25 cellular contexts compared by ENCODE assay signal in the genomic region with DNA sequence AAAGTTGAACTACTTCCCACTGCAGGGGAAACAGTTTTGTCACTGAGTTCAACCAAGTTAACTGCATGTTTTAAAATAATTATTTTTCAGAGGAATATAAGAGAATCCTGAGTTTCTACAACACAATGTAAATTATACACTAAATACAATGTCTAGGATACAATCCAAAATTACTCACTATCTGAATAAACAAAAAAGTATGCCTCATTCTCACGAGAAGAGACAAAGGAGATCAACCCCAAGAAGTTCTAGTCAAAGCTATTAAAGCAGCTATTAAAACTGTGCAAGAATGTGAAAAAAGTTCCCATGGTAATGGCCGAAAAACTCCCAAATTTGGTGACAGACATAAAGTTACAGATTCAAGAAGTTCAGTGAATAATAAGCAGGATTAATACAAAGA. TPM values are rescaled to one million over a fixed set of nuclear protein-coding genes. Genes with fewer than 3 reads are reported as not detected.
"Had no signal": no experiment of that assay in that cellular context is flagged by ENCODE, and none has a peak within 500 bp of the region (broad histone marks: within the 10 kb centered on the region; RNA-seq: fewer than 3 reads in every experiment).

No MANE protein-coding gene starts in this region.

- H3K4me1 Mint-ChIP-seq: activated CD8-positive, alpha-beta memory T cell treated with anti-CD3 and anti-CD28 coated beads, Interleukin-2, amount 10 ng/mL, durations not matched to agents 7 days and 5 days; activated naive CD4-positive, alpha-beta T cell treated with anti-CD3 and anti-CD28 coated beads, Interleukin-2, amount 10 ng/mL, durations not matched to agents 7 days and 5 days; mesothelial cell of epicardium; naive thymus-derived CD8-positive, alpha-beta T cell; stimulated activated memory B cell treated with anti-CD40 and anti-IgM and Interleukin-4, amounts not matched to agents 10 μg/mL and 1 μg/mL and 100 μg/mL, for 72 hours had no signal

- ATAC-seq: activated CD8-positive, alpha-beta memory T cell treated with anti-CD3 and anti-CD28 coated beads, Interleukin-2, amount 10 ng/mL, durations not matched to agents 7 days and 5 days; activated CD8-positive, alpha-beta T cell treated with anti-CD3 and anti-CD28 coated beads for 36 hours; body of pancreas; naive thymus-derived CD8-positive, alpha-beta T cell; sciatic nerve; stimulated activated memory B cell treated with anti-CD40 and anti-IgM and Interleukin-4, amounts not matched to agents 10 μg/mL and 1 μg/mL and 100 μg/mL, for 72 hours had no signal

- H3K4me2 ChIP-seq: neural progenitor cell, smooth muscle cell had no signal

- H3K36me3 ChIP-seq: left ventricle myocardium inferior, neural progenitor cell, stomach, uterus had no signal

- DNase-seq: activated CD4-positive, alpha-beta T cell treated with anti-CD3 and anti-CD28 coated beads for 48 hours; activated CD8-positive, alpha-beta memory T cell treated with anti-CD3 and anti-CD28 coated beads, Interleukin-2, amount 10 ng/mL, durations not matched to agents 7 days and 5 days; activated CD8-positive, alpha-beta T cell treated with anti-CD3 and anti-CD28 coated beads for 36 hours; activated effector memory CD4-positive, alpha-beta T cell treated with anti-CD3 and anti-CD28 coated beads, Interleukin-2, amount 50 U/mL, for 16 hours; activated naive CD4-positive, alpha-beta T cell treated with anti-CD3 and anti-CD28 coated beads, Interleukin-2, amount 10 ng/mL, durations not matched to agents 7 days and 5 days; activated T-cell treated with anti-CD3 and anti-CD28 coated beads for 4 hours; body of pancreas; hypothalamus; left ventricle myocardium inferior; mammary epithelial cell; naive thymus-derived CD8-positive, alpha-beta T cell; stimulated activated CD4-positive, alpha-beta T cell treated with anti-CD3 and anti-CD28 coated beads, Interleukin-15, amount 100 ng/mL, for 24 hours; stomach; trophoblast cell; uterus had no signal

- FAIRE-seq: frontal cortex had no signal

- H2AFZ ChIP-seq: neural progenitor cell had no signal

- H3K27me3 ChIP-seq: body of pancreas had no signal

- H3K9me3 ChIP-seq: body of pancreas, left ventricle myocardium inferior, stomach, uterus had no signal

- H3K27ac Mint-ChIP-seq: activated CD8-positive, alpha-beta memory T cell treated with anti-CD3 and anti-CD28 coated beads, Interleukin-2, amount 10 ng/mL, durations not matched to agents 7 days and 5 days; activated CD8-positive, alpha-beta T cell treated with anti-CD3 and anti-CD28 coated beads for 36 hours; mesothelial cell of epicardium; naive thymus-derived CD8-positive, alpha-beta T cell; neural progenitor cell; stimulated activated memory B cell treated with anti-CD40 and anti-IgM and Interleukin-4, amounts not matched to agents 10 μg/mL and 1 μg/mL and 100 μg/mL, for 72 hours had no signal

- H3K9me3 Mint-ChIP-seq: activated CD8-positive, alpha-beta T cell treated with anti-CD3 and anti-CD28 coated beads for 36 hours; activated naive CD4-positive, alpha-beta T cell treated with anti-CD3 and anti-CD28 coated beads, Interleukin-2, amount 10 ng/mL, durations not matched to agents 7 days and 5 days; mesothelial cell of epicardium; naive thymus-derived CD8-positive, alpha-beta T cell; stimulated activated memory B cell treated with anti-CD40 and anti-IgM and Interleukin-4, amounts not matched to agents 10 μg/mL and 1 μg/mL and 100 μg/mL, for 72 hours had no signal

- H3K4me3 Mint-ChIP-seq: activated CD8-positive, alpha-beta memory T cell treated with anti-CD3 and anti-CD28 coated beads, Interleukin-2, amount 10 ng/mL, durations not matched to agents 7 days and 5 days; activated CD8-positive, alpha-beta T cell treated with anti-CD3 and anti-CD28 coated beads for 36 hours; activated naive CD4-positive, alpha-beta T cell treated with anti-CD3 and anti-CD28 coated beads, Interleukin-2, amount 10 ng/mL, durations not matched to agents 7 days and 5 days; mesothelial cell of epicardium; naive thymus-derived CD8-positive, alpha-beta T cell; neural progenitor cell; stimulated activated memory B cell treated with anti-CD40 and anti-IgM and Interleukin-4, amounts not matched to agents 10 μg/mL and 1 μg/mL and 100 μg/mL, for 72 hours had no signal

- H3K4me3 ChIP-seq: body of pancreas, left ventricle myocardium inferior, neural progenitor cell, smooth muscle cell, stomach, uterus had no signal

- H3K4me1 ChIP-seq: body of pancreas, left ventricle myocardium inferior, neural progenitor cell, stomach, uterus had no signal

- H3K27ac ChIP-seq: body of pancreas, epithelial cell of prostate, left ventricle myocardium inferior, neural progenitor cell, stomach, uterus had no signal

- H3K36me3 Mint-ChIP-seq: activated CD8-positive, alpha-beta memory T cell treated with anti-CD3 and anti-CD28 coated beads, Interleukin-2, amount 10 ng/mL, durations not matched to agents 7 days and 5 days; activated naive CD4-positive, alpha-beta T cell treated with anti-CD3 and anti-CD28 coated beads, Interleukin-2, amount 10 ng/mL, durations not matched to agents 7 days and 5 days; mesothelial cell of epicardium; naive thymus-derived CD8-positive, alpha-beta T cell; neural progenitor cell had no signal

- H3K9ac ChIP-seq: neural progenitor cell had no signal

RNA-seq across cellular contexts. Expression of a gene that starts 8.8 kb away (rescaled TPM):
- total RNA-seq: activated CD8-positive, alpha-beta T cell treated with anti-CD3 and anti-CD28 coated beads for 36 hours; chondrocyte; fibroblast of lung; mammary epithelial cell; mesothelial cell of epicardium; naive thymus-derived CD8-positive, alpha-beta T cell; renal cortical epithelial cell had no signal
- polyA plus RNA-seq: fibroblast of lung; mammary epithelial cell; naive thymus-derived CD8-positive, alpha-beta T cell; smooth muscle cell had no signal
